In the genomic region with DNA sequence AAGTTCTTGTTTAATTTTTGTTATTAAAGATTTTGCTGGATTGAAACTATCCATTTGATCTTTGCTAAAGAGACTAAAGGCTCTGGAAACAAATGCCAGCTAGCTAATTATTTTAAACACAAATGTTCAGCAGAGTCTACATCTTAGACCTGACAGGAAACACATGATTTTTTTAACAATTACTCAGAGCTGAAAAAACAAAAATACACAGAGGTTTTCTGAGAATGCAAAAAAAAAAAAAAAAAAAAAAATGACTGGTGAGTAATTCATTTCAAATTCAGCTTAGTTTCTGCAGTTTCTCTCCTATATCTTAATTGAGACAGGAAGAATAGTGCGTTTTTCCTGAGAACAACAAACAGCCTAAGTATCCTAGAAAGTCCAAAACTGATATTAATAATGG, we compare ENCODE assay signal across 15 cellular contexts.
DNase-seq lines count a peak whose midpoint lies in the region; ATAC-seq and TF ChIP-seq lines count a peak whose summit lies in the region.
"Had no signal": no experiment of that assay in that cellular context is flagged by ENCODE, and none has a peak within 500 bp of the region (broad histone marks: within the 10 kb centered on the region; RNA-seq: fewer than 3 reads in every experiment).

No MANE protein-coding gene starts in this region.

- ATAC-seq in GM18907 (IDR thresholded peaks at IDR 0.05; ENCODE audit: unreplicated experiment) (no peak), HG03457 (IDR thresholded peaks at IDR 0.05; ENCODE audit: unreplicated experiment) (no peak)
- ATAC-seq: GM12878, HCT116 had no signal

- H3K27ac ChIP-seq in GM23248: no peak overlapping the region
- H3K27ac ChIP-seq: BLaER1 treated with 17β-estradiol and CSF1 and Interleukin-3, amounts not matched to agents 10 nM and 100 nM; RWPE1; SJSA1 had no signal

- 3 to 11% methylated on average over 1 of the region's 1 CpG for WGBS in GM23248 (ENCODE audit: low coverage in 1 of 2, low lambda C conversion rate in 2 of 2, missing lambda C conversion rate in 2 of 2), 2 experiments

- no peak for TF ChIP-seq CTCF in fibroblast of pulmonary artery (IDR thresholded peaks at IDR 0.05; ENCODE audit: low read length, missing control alignments)

- peak overlapping the region; percentile 63 for H3K4me2 ChIP-seq in GM23248 (ENCODE audit: unreplicated experiment)
- H3K4me2 ChIP-seq: BLaER1 treated with 17β-estradiol and CSF1 and Interleukin-3, amounts not matched to agents 10 nM and 100 nM had no signal

- no peaks in the 10 kb centered on the region for H3K79me2 ChIP-seq in GM23248 (ENCODE audit: insufficient read depth)

- no peaks in the 10 kb centered on the region for H4K20me1 ChIP-seq in GM23248 (ENCODE audit: insufficient read depth)
- H4K20me1 ChIP-seq: BLaER1 treated with 17β-estradiol and CSF1 and Interleukin-3, amounts not matched to agents 10 nM and 100 nM had no signal

- H3F3A ChIP-seq in GM23248 (ENCODE audit: insufficient read depth): no peaks in the 10 kb centered on the region

- H3K9me2 ChIP-seq in GM23248 (ENCODE audit: insufficient read depth): no peaks in the 10 kb centered on the region

- no peaks in the 10 kb centered on the region for H3K36me3 ChIP-seq in GM23248 (ENCODE audit: low read depth)
- H3K36me3 ChIP-seq: BLaER1 treated with 17β-estradiol and CSF1 and Interleukin-3, amounts not matched to agents 10 nM and 100 nM; SJSA1 had no signal

- H3K27me3 ChIP-seq in GM23248 (replicated peaks; ENCODE audit: insufficient read depth): no peaks in the 10 kb centered on the region
- H3K27me3 ChIP-seq: BLaER1 treated with 17β-estradiol and CSF1 and Interleukin-3, amounts not matched to agents 10 nM and 100 nM had no signal

- peak overlapping the region; percentile 27; the same call in 1 of the 2 replicates for H2AFZ ChIP-seq in GM23248

- H3K4me3 ChIP-seq in GM23248: peak overlapping the region; percentile 23; the same call in 1 of the 2 replicates
- H3K4me3 ChIP-seq in fibroblast of pulmonary artery (replicated peaks; ENCODE audit: low read depth, low read length): no peak overlapping the region
- H3K4me3 ChIP-seq: BLaER1 treated with 17β-estradiol and CSF1 and Interleukin-3, amounts not matched to agents 10 nM and 100 nM; GM12878; SJSA1 had no signal

- in situ Hi-C loops in GM23248 (cut with MboI): no loop called here

- H3K4me1 ChIP-seq in GM23248 (ENCODE audit: insufficient read depth): peaks cover 22% of the 10 kb centered on the region
- H3K4me1 ChIP-seq: BLaER1 treated with 17β-estradiol and CSF1 and Interleukin-3, amounts not matched to agents 10 nM and 100 nM; SJSA1 had no signal

- DNase-seq in GM23248 (peak; percentile 48), amniotic epithelial cell (ENCODE audit: low read depth) (peak; percentile 2), fibroblast of pulmonary artery (ENCODE audit: low read depth) (peak; percentile 11), stromal cell of bone marrow (ENCODE audit: low read depth) (peak; percentile 22), midbrain (lab: John Stamatoyannopoulos, UW) (no peak)
- DNase-seq: COR-L47, NCI-H1048, NCI-H345 had no signal

- H3K9ac ChIP-seq in GM23248: no peak overlapping the region
- H3K9ac ChIP-seq: BLaER1 treated with 17β-estradiol and CSF1 and Interleukin-3, amounts not matched to agents 10 nM and 100 nM had no signal

- no peaks in the 10 kb centered on the region for H3K9me3 ChIP-seq in GM23248 (ENCODE audit: low read depth)
- H3K9me3 ChIP-seq: BLaER1 treated with 17β-estradiol and CSF1 and Interleukin-3, amounts not matched to agents 10 nM and 100 nM; SJSA1 had no signal
